Comparison of ENCODE assay signal across 35 cellular contexts in genomic region chr5:55892479-55892878, GRCh38. TPM values are rescaled to one million over a fixed set of nuclear protein-coding genes. Genes with fewer than 3 reads are reported as not detected.
"Had no signal": no experiment of that assay in that cellular context is flagged by ENCODE, and none has a peak within 500 bp of the region (broad histone marks: within the 10 kb centered on the region; RNA-seq: fewer than 3 reads in every experiment).

No MANE protein-coding gene starts in this region.

- H3K9ac ChIP-seq: KMS-11 had no signal

- H3K27ac ChIP-seq: KMS-11 had no signal

- H3K36me3 ChIP-seq: MG63 had no signal

- DNase-seq: Karpas-422, Kasumi-1, MG63, MM.1S, MV-4-11, NCI-H1048, NCI-H1092, NCI-H1092 treated with DMSO at 0.1 percent for 48 hours, NCI-H1105, NCI-H1105 treated with DMSO at 0.1 percent for 48 hours, NCI-H1417, NCI-H1417 treated with DMSO at 0.1 percent for 48 hours, NCI-H1436, NCI-H1436 treated with DMSO at 0.1 percent for 48 hours, NCI-H146, NCI-H1694, NCI-H1694 treated with DMSO at 0.1 percent for 48 hours, NCI-H187, NCI-H187 treated with DMSO at 0.1 percent for 48 hours, NCI-H1930, NCI-H2029, NCI-H2029 treated with DMSO at 0.1 percent for 48 hours, NCI-H2081, NCI-H2081 treated with DMSO at 0.1 percent for 48 hours, NCI-H2107, NCI-H2171, NCI-H2171 treated with DMSO at 0.1 percent for 48 hours, NCI-H2227 treated with DMSO at 0.1 percent for 48 hours, NCI-H226, NCI-H345, NCI-H446, NCI-H446 treated with DMSO at 0.1 percent for 48 hours, NCI-H510A had no signal

- H3K4me3 ChIP-seq: MG63 had no signal

- H3K9me3 ChIP-seq: MG63 had no signal

- H3K4me2 ChIP-seq: KMS-11 had no signal

- H3K27me3 ChIP-seq: MG63 had no signal

RNA-seq across cellular contexts. Expression of gene IL31RA, which starts 41.3 kb away (rescaled TPM):
- total RNA-seq: NCI-H460 had no signal
